In the genomic region with DNA sequence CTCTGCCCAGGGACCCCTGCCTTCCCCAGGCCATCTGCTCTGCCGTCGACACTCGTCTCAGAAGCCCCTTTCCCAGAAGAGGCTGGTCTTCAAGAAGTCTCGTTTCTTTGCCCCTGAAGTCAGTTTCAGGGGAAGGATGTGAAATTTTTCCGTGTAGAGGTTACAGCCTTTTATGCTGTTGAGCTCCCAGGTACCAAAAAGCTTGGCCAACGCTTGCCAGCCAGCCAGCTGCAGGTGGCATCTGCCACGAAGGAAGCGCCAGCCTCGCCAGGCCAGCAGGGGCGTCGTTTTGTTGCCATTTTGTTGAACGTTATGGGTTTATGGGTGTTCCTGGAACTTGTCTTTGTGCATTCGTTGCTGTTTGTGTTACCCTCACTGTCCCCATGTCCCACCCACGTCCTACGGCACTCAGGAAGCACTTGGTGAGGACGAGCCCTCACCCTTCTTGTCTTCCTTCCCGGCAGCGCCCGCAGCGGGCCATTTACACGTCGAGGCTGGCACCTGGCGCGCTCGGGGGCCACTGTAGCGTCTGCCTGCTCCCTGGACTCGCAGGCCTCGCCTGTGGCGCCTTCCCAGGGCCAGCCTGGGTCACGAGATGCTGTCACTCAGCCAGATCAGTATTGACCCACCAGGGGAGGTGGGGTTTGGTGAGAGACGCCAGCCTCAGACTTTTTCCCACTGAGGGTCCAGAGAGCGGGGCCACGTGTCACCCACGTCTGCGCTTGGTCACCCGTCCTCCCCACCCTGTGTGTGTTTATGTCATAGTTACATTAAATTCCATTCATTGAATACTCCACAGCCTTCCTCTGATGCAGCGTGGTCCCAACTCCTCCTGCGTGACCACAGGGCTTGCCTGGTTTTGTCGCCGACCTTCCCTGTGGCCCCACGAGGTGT, we compare ENCODE assay signal across 27 cellular contexts. TPM values are rescaled to one million over a fixed set of nuclear protein-coding genes. Genes with fewer than 3 reads are reported as not detected.
A peak's percentile ranks its signal among the peaks of the same experiment; 100 is the strongest.
DNase-seq lines count a peak whose midpoint lies in the region; ATAC-seq, FAIRE-seq and TF ChIP-seq lines count a peak whose summit lies in the region.
"Had no signal": no experiment of that assay in that cellular context is flagged by ENCODE, and none has a peak within 500 bp of the region (broad histone marks: within the 10 kb centered on the region; RNA-seq: fewer than 3 reads in every experiment).

No MANE protein-coding gene starts in this region.

- H3K4me3 ChIP-seq in K562 (no peak overlapping the region), neuronal stem cell (ENCODE audit: low read length in 2 of 2) (no peak overlapping the region), esophagus muscularis mucosa (no peak overlapping the region)
- H3K4me3 ChIP-seq: body of pancreas, GM12878, HAP-1, lower lobe of right lung, mucosa of descending colon, smooth muscle cell, vagina had no signal

- BruUV-seq in K562 (replicated peaks; lab: Mats Ljungman, UMichigan), result TSS peak; percentile 68

- no peak overlapping the region for H4K91ac ChIP-seq in neuronal stem cell (ENCODE audit: low read depth, low read length, poor library complexity)

- no peak overlapping the region for H3K18ac ChIP-seq in neuronal stem cell (ENCODE audit: low read length)

- H3K4ac ChIP-seq in neuronal stem cell (ENCODE audit: low read length), result no peak overlapping the region

- H3K36me3 ChIP-seq in K562 (ENCODE audit: control insufficient read depth, insufficient read depth, low read length) (peaks cover 11% of the 10 kb centered on the region; the same call in 2 of the 3 replicates), neuronal stem cell (replicated peaks in 1 of 2; ENCODE audit: control insufficient read depth in 2 of 2, insufficient read depth in 2 of 2, low read length in 2 of 2) (peaks cover 16 to 61% of the 10 kb centered on the region in 2 donors), esophagus muscularis mucosa (peaks cover 44 to 69% (median 64%) of the 10 kb centered on the region in 4 donors)
- H3K36me3 ChIP-seq: HAP-1 had no signal

- no peak overlapping the region for H4K8ac ChIP-seq in neuronal stem cell (ENCODE audit: low read depth, low read length)

- CTCF ChIA-PET in activated CD8-positive, alpha-beta T cell treated with anti-CD3 and anti-CD28 coated beads for 36 hours (lab: Charles Lee), result interaction anchor here (1.1 to 1.7 kb wide), 2 partner anchors 16 to 148 kb away, joined by 3 to 5 read pairs; no protein-coding TSS in a partner anchor
- CTCF ChIA-PET in activated CD8-positive, alpha-beta T cell treated with anti-CD3 and anti-CD28 coated beads, Interleukin-2, amount 10 ng/mL, durations not matched to agents 7 days and 5 days (lab: Charles Lee), result interaction anchor here (0.6 to 0.9 kb wide), 3 partner anchors 32 to 148 kb away, joined by 3 read pairs; partner anchors contain the start of gene FAM32A
- CTCF ChIA-PET in K562 (lab: Yijun Ruan, JAX; ENCODE audit: low intra/inter-chr PET ratio), result no interaction called here

- H3K27ac Mint-ChIP-seq in activated CD8-positive, alpha-beta T cell treated with anti-CD3 and anti-CD28 coated beads for 36 hours, result peak overlapping the region; percentile 58
- no peak overlapping the region for H3K27ac Mint-ChIP-seq in activated CD8-positive, alpha-beta T cell treated with anti-CD3 and anti-CD28 coated beads, Interleukin-2, amount 10 ng/mL, durations not matched to agents 7 days and 5 days
- peak overlapping the region in 5 of 7 donors; percentile 41 to 95 (median 79) for H3K27ac Mint-ChIP-seq in CD14-positive monocyte

- H3K9me3 Mint-ChIP-seq in activated CD8-positive, alpha-beta T cell treated with anti-CD3 and anti-CD28 coated beads for 36 hours, result peaks cover 10% of the 10 kb centered on the region
- no peaks in the 10 kb centered on the region for H3K9me3 Mint-ChIP-seq in activated CD8-positive, alpha-beta T cell treated with anti-CD3 and anti-CD28 coated beads, Interleukin-2, amount 10 ng/mL, durations not matched to agents 7 days and 5 days (ENCODE audit: insufficient read depth)
- peaks cover 0 to 8% (median 4%) of the 10 kb centered on the region in 7 donors for H3K9me3 Mint-ChIP-seq in CD14-positive monocyte
- H3K9me3 Mint-ChIP-seq: CD4-positive, alpha-beta memory T cell; natural killer cell treated with Interleukin-12 subunit alpha and Interleukin-12 subunit beta and Interleukin-15 and Interleukin-18, amount 100 ng/mL, for 72 hours had no signal

- TF ChIP-seq EP300 in K562 (IDR thresholded peaks at IDR 0.05; ENCODE audit: low read length), result no peak
- TF ChIP-seq EP300 in esophagus muscularis mucosa (IDR thresholded peaks at IDR 0.05), result no peak

- H3K4me2 ChIP-seq in K562 (ENCODE audit: insufficient read depth, low read length) (no peak overlapping the region), neuronal stem cell (ENCODE audit: insufficient read depth, low read length, poor library complexity, severe bottlenecking) (no peak overlapping the region)
- H3K4me2 ChIP-seq: KMS-11, smooth muscle cell had no signal

- no peak for TF ChIP-seq RAD21 in K562 (CRISPR knock-in tag; conservative IDR thresholded peaks at IDR 0.05 in 1 of 2, IDR thresholded peaks at IDR 0.05 in 1 of 2)

- no peak overlapping the region for H2AK5ac ChIP-seq in neuronal stem cell (ENCODE audit: low read depth, low read length)

- TF ChIP-seq POLR2A in K562 (conservative IDR thresholded peaks at IDR 0.05) (no peak), esophagus muscularis mucosa (IDR thresholded peaks at IDR 0.05; ENCODE audit: low read depth) (no peak)

- no peaks in the 10 kb centered on the region for H3K79me2 ChIP-seq in K562 (ENCODE audit: control insufficient read depth, insufficient read depth, low read length)

- H3K27me3 Mint-ChIP-seq in activated CD8-positive, alpha-beta T cell treated with anti-CD3 and anti-CD28 coated beads for 36 hours, result no peaks in the 10 kb centered on the region
- no peaks in the 10 kb centered on the region for H3K27me3 Mint-ChIP-seq in activated CD8-positive, alpha-beta T cell treated with anti-CD3 and anti-CD28 coated beads, Interleukin-2, amount 10 ng/mL, durations not matched to agents 7 days and 5 days (ENCODE audit: low read depth)
- H3K27me3 Mint-ChIP-seq in CD14-positive monocyte (ENCODE audit: low read depth in 3 of 3), result peaks cover 0 to 3% (median 0%) of the 10 kb centered on the region in 3 donors
- H3K27me3 Mint-ChIP-seq: CD4-positive, alpha-beta memory T cell; natural killer cell treated with Interleukin-12 subunit alpha and Interleukin-12 subunit beta and Interleukin-15 and Interleukin-18, amount 100 ng/mL, for 72 hours; stimulated activated naive CD8-positive, alpha-beta T cell treated with anti-CD3 and anti-CD28 coated beads, Interleukin-15, amount 100 ng/mL, for 72 hours had no signal

- intact Hi-C loops in activated CD8-positive, alpha-beta T cell treated with anti-CD3 and anti-CD28 coated beads for 36 hours (cut with micrococcal nuclease), result no loop called here
- intact Hi-C loops in CD14-positive monocyte (cut with micrococcal nuclease) (no loop called here), K562 (cut with micrococcal nuclease) (no loop called here), esophagus muscularis mucosa (cut with DNase I) (no loop called here)

- ATAC-seq in activated CD8-positive, alpha-beta T cell treated with anti-CD3 and anti-CD28 coated beads for 36 hours, result no peak
- no peak for ATAC-seq in activated CD8-positive, alpha-beta T cell treated with anti-CD3 and anti-CD28 coated beads, Interleukin-2, amount 10 ng/mL, durations not matched to agents 7 days and 5 days
- no peak for ATAC-seq in K562
- ATAC-seq: body of pancreas; GM12878; lower lobe of right lung; mucosa of descending colon; natural killer cell treated with Interleukin-12 subunit alpha and Interleukin-12 subunit beta and Interleukin-15 and Interleukin-18, amount 100 ng/mL, for 72 hours had no signal

- H2BK5ac ChIP-seq in neuronal stem cell (ENCODE audit: low read length), result no peak overlapping the region

- DNase-seq in activated CD8-positive, alpha-beta T cell treated with anti-CD3 and anti-CD28 coated beads for 36 hours, result no peak
- no peak for DNase-seq in activated CD8-positive, alpha-beta T cell treated with anti-CD3 and anti-CD28 coated beads, Interleukin-2, amount 10 ng/mL, durations not matched to agents 7 days and 5 days
- DNase-seq in CD14-positive monocyte (ENCODE audit: low spot score) (no peak), K562 (ENCODE audit: extremely low read depth in 1 of 4, low spot score in 3 of 4) (no peak), neuronal stem cell (ENCODE audit: low spot score) (no peak), esophagus muscularis mucosa (ENCODE audit: extremely low spot score) (no peak), NAMALWA (ENCODE audit: low spot score) (no peak), SHP77 (lab: John Stamatoyannopoulos, UW) (no peak)
- DNase-seq: activated CD4-positive, alpha-beta T cell treated with anti-CD3 and anti-CD28 coated beads for 1 hour; body of pancreas; CD4-positive, alpha-beta memory T cell; lower lobe of right lung; mucosa of descending colon; NCI-H1417 treated with DMSO at 0.1 percent for 48 hours; NCI-H2081 treated with DMSO at 0.1 percent for 48 hours; NCI-H2227 treated with DMSO at 0.1 percent for 48 hours; NCI-H526; Right ventricle myocardium superior; stimulated activated CD4-positive, alpha-beta T cell treated with anti-CD3 and anti-CD28 coated beads, Interleukin-2, amount 100 ng/mL, for 24 hours; stimulated activated naive CD8-positive, alpha-beta T cell treated with anti-CD3 and anti-CD28 coated beads, Interleukin-15, amount 100 ng/mL, for 72 hours had no signal

- peaks cover 45% of the 10 kb centered on the region for H3K36me3 Mint-ChIP-seq in activated CD8-positive, alpha-beta T cell treated with anti-CD3 and anti-CD28 coated beads for 36 hours (ENCODE audit: low read depth)
- peaks cover 49% of the 10 kb centered on the region for H3K36me3 Mint-ChIP-seq in activated CD8-positive, alpha-beta T cell treated with anti-CD3 and anti-CD28 coated beads, Interleukin-2, amount 10 ng/mL, durations not matched to agents 7 days and 5 days (ENCODE audit: low read depth)
- peaks cover 56 to 71% of the 10 kb centered on the region in 2 donors for H3K36me3 Mint-ChIP-seq in CD14-positive monocyte

- no peaks in the 10 kb centered on the region for H3K79me1 ChIP-seq in neuronal stem cell (ENCODE audit: low read depth, low read length)

- H3K27me3 ChIP-seq in K562 (ENCODE audit: control insufficient read depth in 2 of 2, insufficient read depth in 2 of 2, low read length in 2 of 2) (no peaks in the 10 kb centered on the region; a peak in 1 of 5 replicates), neuronal stem cell (ENCODE audit: control insufficient read depth in 3 of 3, insufficient read depth in 3 of 3, low read depth in 1 of 3, low read length in 3 of 3) (no peaks in the 10 kb centered on the region), esophagus muscularis mucosa (no peaks in the 10 kb centered on the region)
- H3K27me3 ChIP-seq: body of pancreas, vagina had no signal

- no peak overlapping the region for H3K4me3 Mint-ChIP-seq in activated CD8-positive, alpha-beta T cell treated with anti-CD3 and anti-CD28 coated beads for 36 hours
- H3K4me3 Mint-ChIP-seq in activated CD8-positive, alpha-beta T cell treated with anti-CD3 and anti-CD28 coated beads, Interleukin-2, amount 10 ng/mL, durations not matched to agents 7 days and 5 days, result no peak overlapping the region
- no peak overlapping the region for H3K4me3 Mint-ChIP-seq in CD14-positive monocyte
- H3K4me3 Mint-ChIP-seq: CD4-positive, alpha-beta memory T cell; natural killer cell treated with Interleukin-12 subunit alpha and Interleukin-12 subunit beta and Interleukin-15 and Interleukin-18, amount 100 ng/mL, for 72 hours had no signal

- H3K14ac ChIP-seq in neuronal stem cell (ENCODE audit: low read length), result peak overlapping the region; percentile 56

- H2BK120ac ChIP-seq in neuronal stem cell (ENCODE audit: low read depth, low read length), result peak overlapping the region; percentile 81

- H3K9ac ChIP-seq in K562 (ENCODE audit: insufficient read depth in 1 of 2, low read depth in 2 of 2, low read length in 2 of 2) (no peak overlapping the region; a peak in 1 of 4 replicates), neuronal stem cell (ENCODE audit: low read depth, low read length, poor library complexity) (peak overlapping the region; percentile 70)
- H3K9ac ChIP-seq: KMS-11 had no signal

- POLR2A ChIA-PET in activated CD8-positive, alpha-beta T cell treated with anti-CD3 and anti-CD28 coated beads for 36 hours (lab: Charles Lee), result interaction anchor here (1.5 kb wide), 1 partner anchor 12 kb away, joined by 4 read pairs; no protein-coding TSS in a partner anchor
- POLR2A ChIA-PET in activated CD8-positive, alpha-beta T cell treated with anti-CD3 and anti-CD28 coated beads, Interleukin-2, amount 10 ng/mL, durations not matched to agents 7 days and 5 days (lab: Charles Lee), result no interaction called here
- POLR2A ChIA-PET in K562 (lab: Yijun Ruan, JAX), result no interaction called here

- no peak overlapping the region for H2BK15ac ChIP-seq in neuronal stem cell (ENCODE audit: low read length)

- no peak overlapping the region for H2BK12ac ChIP-seq in neuronal stem cell (ENCODE audit: low read length)

- H2AFZ ChIP-seq in K562 (ENCODE audit: low read depth, low read length) (no peak overlapping the region), neuronal stem cell (ENCODE audit: low read length) (no peak overlapping the region)

- no peaks in the 10 kb centered on the region for H4K20me1 ChIP-seq in K562 (replicated peaks; ENCODE audit: control insufficient read depth, insufficient read depth, low read length)

- H3K9me1 ChIP-seq in K562 (ENCODE audit: control insufficient read depth, insufficient read depth, low read length), result no peaks in the 10 kb centered on the region

- peaks cover 50% of the 10 kb centered on the region for H3K4me1 Mint-ChIP-seq in activated CD8-positive, alpha-beta T cell treated with anti-CD3 and anti-CD28 coated beads for 36 hours (ENCODE audit: low read depth)
- H3K4me1 Mint-ChIP-seq in activated CD8-positive, alpha-beta T cell treated with anti-CD3 and anti-CD28 coated beads, Interleukin-2, amount 10 ng/mL, durations not matched to agents 7 days and 5 days (ENCODE audit: low read depth), result peaks cover 54% of the 10 kb centered on the region
- H3K4me1 Mint-ChIP-seq in CD14-positive monocyte, result peaks cover 44% of the 10 kb centered on the region

- FAIRE-seq in K562 (lab: Jason Lieb, UNC), result no peak
- FAIRE-seq: frontal cortex, GM12878 had no signal

- in situ Hi-C loops in K562 (cut with MboI), result no loop called here

- H3K27ac ChIP-seq in K562 (ENCODE audit: extremely low read depth, low read depth, low read length) (no peak overlapping the region), neuronal stem cell (replicated peaks; ENCODE audit: low read length) (no peak overlapping the region), esophagus muscularis mucosa (replicated peaks in 1 of 4) (no peak overlapping the region)
- H3K27ac ChIP-seq: body of pancreas, KMS-11, lower lobe of right lung, vagina had no signal

- TF ChIP-seq CTCF in activated CD8-positive, alpha-beta T cell treated with anti-CD3 and anti-CD28 coated beads for 36 hours (IDR thresholded peaks at IDR 0.05), result no peak
- TF ChIP-seq CTCF in CD14-positive monocyte (IDR thresholded peaks at IDR 0.05) (no peak), K562 (IDR thresholded peaks at IDR 0.05 in 2 of 3, conservative IDR thresholded peaks at IDR 0.05 in 1 of 3; ENCODE audit: insufficient read depth in 2 of 3, low read depth in 1 of 3, low read length in 3 of 3) (no peak), esophagus muscularis mucosa (IDR thresholded peaks at IDR 0.05) (no peak)

- no peak overlapping the region for H3K23ac ChIP-seq in neuronal stem cell (ENCODE audit: low read depth, low read length, poor library complexity)

- H3K4me1 ChIP-seq in K562 (replicated peaks in 1 of 2; ENCODE audit: control insufficient read depth in 2 of 2, insufficient read depth in 2 of 2, low read length in 2 of 2) (peaks cover 0 to 11% of the 10 kb centered on the region in 2 experiments; a peak in 2 of 5 replicates), neuronal stem cell (ENCODE audit: control insufficient read depth in 2 of 2, insufficient read depth in 1 of 2, low read depth in 1 of 2, low read length in 2 of 2) (no peaks in the 10 kb centered on the region), esophagus muscularis mucosa (no peaks in the 10 kb centered on the region)
- H3K4me1 ChIP-seq: body of pancreas, HAP-1, lower lobe of right lung, vagina had no signal

- H3K9me3 ChIP-seq in K562 (replicated peaks; ENCODE audit: control insufficient read depth, insufficient read depth, low read depth, low read length) (no peaks in the 10 kb centered on the region), neuronal stem cell (replicated peaks in 1 of 2; ENCODE audit: control insufficient read depth in 2 of 2, insufficient read depth in 1 of 2, low read depth in 1 of 2, low read length in 2 of 2) (peaks cover 0 to 6% of the 10 kb centered on the region in 2 donors), esophagus muscularis mucosa (no peaks in the 10 kb centered on the region)
- H3K9me3 ChIP-seq: body of pancreas, HAP-1, lower lobe of right lung, mucosa of descending colon, vagina had no signal

- WGBS in K562 (ENCODE audit: insufficient coverage, low coverage, missing lambda C conversion rate), result 83% methylated on average over 28 of the region's 41 CpGs
- WGBS in neuronal stem cell (ENCODE audit: extremely low coverage in 2 of 2, insufficient read length in 2 of 2, insufficient replicate concordance in 1 of 2), 2 donors, result no CpG with 5 or more reads among the region's 41 CpGs
- WGBS in esophagus muscularis mucosa, result 88% methylated on average over 34 of the region's 41 CpGs

RNA-seq across cellular contexts. Expression of gene AP1M1, which starts 37.1 kb away (rescaled TPM):
- total RNA-seq in activated CD8-positive, alpha-beta T cell treated with anti-CD3 and anti-CD28 coated beads for 36 hours, result 100 to 1,000 TPM in 1 of 2 experiments, 10 to 100 TPM in 1; 99.0 to 108 TPM
- 100 to 1,000 TPM; 184 to 186 TPM for total RNA-seq in activated CD8-positive, alpha-beta T cell treated with anti-CD3 and anti-CD28 coated beads, Interleukin-2, amount 10 ng/mL, durations not matched to agents 7 days and 5 days
- 100 to 1,000 TPM; 133 to 134 TPM for polyA plus RNA-seq in CD14-positive monocyte
- 43.5 and 103 TPM in 2 replicates for total RNA-seq in K562 (2011; cell fraction: chromatin; rRNA removed; ENCODE audit: low replicate concordance)
- 56.9 and 61.7 TPM in 2 replicates for total RNA-seq in K562 (2011; cell fraction: nucleolus; rRNA removed)
- 39.8 and 44.1 TPM in 2 replicates for total RNA-seq in K562 (2011; cell fraction: nucleoplasm; rRNA removed)
- total RNA-seq in K562 (2014; rRNA removed), result 48.0 and 53.8 TPM in 2 replicates
- total RNA-seq in K562 (2014; rRNA removed; fragmentation: Illumina TruSeq; extraction: Trizol), result 12.9 and 17.1 TPM in 2 replicates
- total RNA-seq in K562 (2015; rRNA removed; fragmentation: Illumina TruSeq; extraction: Trizol), result 28.1 and 28.6 TPM in 2 replicates
- 53.6 and 56.2 TPM in 2 replicates for total RNA-seq in K562 (2021)
- polyA plus RNA-seq in K562 (2011; rRNA removed), result 29.1 and 42.9 TPM in 2 replicates
- 39.5 and 53.3 TPM in 2 replicates for polyA plus RNA-seq in K562 (2011; cell fraction: cytosol; rRNA removed)
- 75.6 and 83.2 TPM in 2 replicates for polyA plus RNA-seq in K562 (2011; cell fraction: nucleus; rRNA removed)
- polyA plus RNA-seq in K562 (2012), result 66.8 and 85.3 TPM in 2 replicates
- 35.4 and 44.5 TPM in 2 replicates for polyA plus RNA-seq in K562 (2014; fragmentation: Illumina TruSeq; extraction: Trizol)
- 1 to 10 TPM in 1 of 2 experiments, under 1 TPM in 1; 0.87 to 3.0 TPM for polyA plus RNA-seq in K562 (2014; fragmentation: Nextera tagmentation; extraction: Ambion mirVana)
- polyA plus RNA-seq in K562 (2014; rRNA removed), result 34.8 and 39.4 TPM in 2 replicates
- polyA minus RNA-seq in K562 (2011; rRNA and poly(A)+ RNA removed), result 17.9 and 23.9 TPM in 2 replicates
- polyA minus RNA-seq in K562 (2011; cell fraction: cytosol; rRNA and poly(A)+ RNA removed), result 41.5 and 47.6 TPM in 2 replicates
- polyA minus RNA-seq in K562 (2011; cell fraction: nucleus; rRNA and poly(A)+ RNA removed), result 21.9 and 34.4 TPM in 2 replicates
- polyA plus RNA-seq in neuronal stem cell (2013, experiment 1 of 2), result 44.3 TPM
- 44.6 TPM for polyA plus RNA-seq in neuronal stem cell (2013, experiment 2 of 2)
- 100 to 1,000 TPM in 2 of 4 donors, 10 to 100 TPM in 2; 63.1 to 115 (median 98.6) TPM for total RNA-seq in esophagus muscularis mucosa

RNA-seq across cellular contexts. Expression of gene FAM32A, which starts 49.6 kb away (rescaled TPM):
- total RNA-seq in activated CD8-positive, alpha-beta T cell treated with anti-CD3 and anti-CD28 coated beads for 36 hours, result 10 to 100 TPM; 41.7 to 44.7 TPM
- 10 to 100 TPM; 65.8 to 69.4 TPM for total RNA-seq in activated CD8-positive, alpha-beta T cell treated with anti-CD3 and anti-CD28 coated beads, Interleukin-2, amount 10 ng/mL, durations not matched to agents 7 days and 5 days
- polyA plus RNA-seq in CD14-positive monocyte, result 100 to 1,000 TPM; 219 to 245 TPM
- total RNA-seq in K562 (2011; cell fraction: chromatin; rRNA removed; ENCODE audit: low replicate concordance), result 14.8 and 20.8 TPM in 2 replicates
- 14.2 and 16.1 TPM in 2 replicates for total RNA-seq in K562 (2011; cell fraction: nucleolus; rRNA removed)
- 18.8 and 21.6 TPM in 2 replicates for total RNA-seq in K562 (2011; cell fraction: nucleoplasm; rRNA removed)
- total RNA-seq in K562 (2014; rRNA removed), result 94.5 and 95.8 TPM in 2 replicates
- total RNA-seq in K562 (2014; rRNA removed; fragmentation: Illumina TruSeq; extraction: Trizol), result 54.5 and 57.2 TPM in 2 replicates
- 70.9 and 73.7 TPM in 2 replicates for total RNA-seq in K562 (2015; rRNA removed; fragmentation: Illumina TruSeq; extraction: Trizol)
- total RNA-seq in K562 (2021), result 44.9 and 45.9 TPM in 2 replicates
- 82.6 and 96.7 TPM in 2 replicates for polyA plus RNA-seq in K562 (2011; rRNA removed)
- polyA plus RNA-seq in K562 (2011; cell fraction: cytosol; rRNA removed), result 84.9 and 85.1 TPM in 2 replicates
- 37.5 and 41.1 TPM in 2 replicates for polyA plus RNA-seq in K562 (2011; cell fraction: nucleus; rRNA removed)
- 50.8 and 60.4 TPM in 2 replicates for polyA plus RNA-seq in K562 (2012)
- polyA plus RNA-seq in K562 (2014; fragmentation: Illumina TruSeq; extraction: Trizol), result 76.2 and 77.8 TPM in 2 replicates
- 10 to 100 TPM; 30.7 to 43.0 TPM for polyA plus RNA-seq in K562 (2014; fragmentation: Nextera tagmentation; extraction: Ambion mirVana)
- 94.5 and 102 TPM in 2 replicates for polyA plus RNA-seq in K562 (2014; rRNA removed)
- polyA minus RNA-seq in K562 (2011; rRNA and poly(A)+ RNA removed), result 28.1 and 34.6 TPM in 2 replicates
- polyA minus RNA-seq in K562 (2011; cell fraction: cytosol; rRNA and poly(A)+ RNA removed), result 14.7 and 21.1 TPM in 2 replicates
- polyA minus RNA-seq in K562 (2011; cell fraction: nucleus; rRNA and poly(A)+ RNA removed), result 6.2 and 10.3 TPM in 2 replicates
- 87.0 TPM for polyA plus RNA-seq in neuronal stem cell (2013, experiment 1 of 2)
- 83.2 TPM for polyA plus RNA-seq in neuronal stem cell (2013, experiment 2 of 2)
- total RNA-seq in esophagus muscularis mucosa, result 100 to 1,000 TPM in 3 of 4 donors, 10 to 100 TPM in 1; 83.5 to 104 (median 103) TPM
